Comparison of ENCODE assay signal across 9 cellular contexts in genomic region chr2:177338177-177338721, GRCh38. TPM values are rescaled to one million over a fixed set of nuclear protein-coding genes. Genes with fewer than 3 reads are reported as not detected.
DNase-seq lines count a peak whose midpoint lies in the region; ATAC-seq, FAIRE-seq and TF ChIP-seq lines count a peak whose summit lies in the region.
"Had no signal": no experiment of that assay in that cellular context is flagged by ENCODE, and none has a peak within 500 bp of the region (broad histone marks: within the 10 kb centered on the region; RNA-seq: fewer than 3 reads in every experiment).

No MANE protein-coding gene starts in this region.

- ATAC-seq in activated naive CD8-positive, alpha-beta T cell treated with anti-CD3 and anti-CD28 coated beads, Interleukin-2, amount 50 U/mL, for 24 hours, result peak; percentile 75
- ATAC-seq in stimulated activated naive CD8-positive, alpha-beta T cell treated with anti-CD3 and anti-CD28 coated beads, Interleukin-15, amount 100 ng/mL, for 72 hours, result peak; percentile 56
- ATAC-seq in lower lobe of right lung (no peak), GM18907 (IDR thresholded peaks at IDR 0.05; ENCODE audit: unreplicated experiment) (no peak)

- H3K36me3 Mint-ChIP-seq in activated naive CD8-positive, alpha-beta T cell treated with anti-CD3 and anti-CD28 coated beads, Interleukin-2, amount 50 U/mL, for 24 hours (ENCODE audit: low read depth), result no peaks in the 10 kb centered on the region
- no peaks in the 10 kb centered on the region for H3K36me3 Mint-ChIP-seq in activated naive CD8-positive, alpha-beta T cell treated with anti-CD3 and anti-CD28 coated beads for 36 hours

- H3K9me3 Mint-ChIP-seq in activated naive CD8-positive, alpha-beta T cell treated with anti-CD3 and anti-CD28 coated beads, Interleukin-2, amount 50 U/mL, for 24 hours, result no peaks in the 10 kb centered on the region
- H3K9me3 Mint-ChIP-seq in activated naive CD8-positive, alpha-beta T cell treated with anti-CD3 and anti-CD28 coated beads for 36 hours, result no peaks in the 10 kb centered on the region
- no peaks in the 10 kb centered on the region for H3K9me3 Mint-ChIP-seq in stimulated activated naive CD8-positive, alpha-beta T cell treated with anti-CD3 and anti-CD28 coated beads, Interleukin-15, amount 100 ng/mL, for 72 hours

- no peak for DNase-seq in activated naive CD8-positive, alpha-beta T cell treated with anti-CD3 and anti-CD28 coated beads, Interleukin-2, amount 50 U/mL, for 24 hours
- DNase-seq in activated naive CD8-positive, alpha-beta T cell treated with anti-CD3 and anti-CD28 coated beads for 36 hours, result no peak
- peak; percentile 85 for DNase-seq in RCC 7860 (ENCODE audit: low spot score)
- peak; percentile 53 for DNase-seq in fibroblast of peridontal ligament (ENCODE audit: extremely low read depth)
- no peak for DNase-seq in stimulated activated naive CD8-positive, alpha-beta T cell treated with anti-CD3 and anti-CD28 coated beads, Interleukin-15, amount 100 ng/mL, for 72 hours
- DNase-seq in lower lobe of right lung, result no peak
- no peak for DNase-seq in osteoblast (ENCODE audit: insufficient read length, low spot score, missing footprints)
- DNase-seq: AML-193 had no signal

- H3K9me3 ChIP-seq in lower lobe of right lung (no peaks in the 10 kb centered on the region), osteoblast (ENCODE audit: low read depth, low read length) (no peaks in the 10 kb centered on the region)

- TF ChIP-seq CTCF in lower lobe of right lung (IDR thresholded peaks at IDR 0.05), result no peak
- no peak for TF ChIP-seq CTCF in osteoblast (IDR thresholded peaks at IDR 0.05; ENCODE audit: extremely low read depth, low read depth, low read length)

- H2AFZ ChIP-seq in osteoblast (ENCODE audit: low read length), result no peak overlapping the region

- H3K4me3 Mint-ChIP-seq in activated naive CD8-positive, alpha-beta T cell treated with anti-CD3 and anti-CD28 coated beads, Interleukin-2, amount 50 U/mL, for 24 hours, result no peak overlapping the region
- no peak overlapping the region for H3K4me3 Mint-ChIP-seq in activated naive CD8-positive, alpha-beta T cell treated with anti-CD3 and anti-CD28 coated beads for 36 hours
- no peak overlapping the region for H3K4me3 Mint-ChIP-seq in stimulated activated naive CD8-positive, alpha-beta T cell treated with anti-CD3 and anti-CD28 coated beads, Interleukin-15, amount 100 ng/mL, for 72 hours

- H3K4me3 ChIP-seq in lower lobe of right lung (no peak overlapping the region), osteoblast (ENCODE audit: insufficient read depth, low read length) (no peak overlapping the region)

- intact Hi-C loops in lower lobe of right lung (cut with DNase I), result loop anchor here (10.0 kb wide), 1 partner anchor 77 kb away; no protein-coding TSS in a partner anchor

- peaks cover 9% of the 10 kb centered on the region for H3K4me1 Mint-ChIP-seq in activated naive CD8-positive, alpha-beta T cell treated with anti-CD3 and anti-CD28 coated beads, Interleukin-2, amount 50 U/mL, for 24 hours
- peaks cover 3% of the 10 kb centered on the region for H3K4me1 Mint-ChIP-seq in activated naive CD8-positive, alpha-beta T cell treated with anti-CD3 and anti-CD28 coated beads for 36 hours
- H3K4me1 Mint-ChIP-seq in stimulated activated naive CD8-positive, alpha-beta T cell treated with anti-CD3 and anti-CD28 coated beads, Interleukin-15, amount 100 ng/mL, for 72 hours, result peaks cover 10% of the 10 kb centered on the region

- no peaks in the 10 kb centered on the region for H4K20me1 ChIP-seq in osteoblast (ENCODE audit: insufficient read depth, low read length)

- no peak overlapping the region for H3K27ac ChIP-seq in lower lobe of right lung
- H3K27ac ChIP-seq in osteoblast (ENCODE audit: low read depth, low read length), result no peak overlapping the region

- FAIRE-seq in RCC 7860 (lab: Jason Lieb, UNC), result peak; percentile 79

- H3K4me1 ChIP-seq in lower lobe of right lung, result no peaks in the 10 kb centered on the region
- peaks cover 8% of the 10 kb centered on the region for H3K4me1 ChIP-seq in osteoblast (ENCODE audit: insufficient read depth, low read length)

- H3K79me2 ChIP-seq in osteoblast (ENCODE audit: insufficient read depth, low read length), result no peaks in the 10 kb centered on the region

- H3K4me2 ChIP-seq in osteoblast (ENCODE audit: insufficient read depth, low read length), result no peak overlapping the region

- H3K27me3 Mint-ChIP-seq in activated naive CD8-positive, alpha-beta T cell treated with anti-CD3 and anti-CD28 coated beads, Interleukin-2, amount 50 U/mL, for 24 hours, result no peaks in the 10 kb centered on the region
- no peaks in the 10 kb centered on the region for H3K27me3 Mint-ChIP-seq in activated naive CD8-positive, alpha-beta T cell treated with anti-CD3 and anti-CD28 coated beads for 36 hours
- no peaks in the 10 kb centered on the region for H3K27me3 Mint-ChIP-seq in stimulated activated naive CD8-positive, alpha-beta T cell treated with anti-CD3 and anti-CD28 coated beads, Interleukin-15, amount 100 ng/mL, for 72 hours

- H3K36me3 ChIP-seq in lower lobe of right lung, result peaks cover 8% of the 10 kb centered on the region
- no peaks in the 10 kb centered on the region for H3K36me3 ChIP-seq in osteoblast (ENCODE audit: insufficient read depth, low read length)

- H3K27me3 ChIP-seq in lower lobe of right lung (ENCODE audit: low read depth), result no peaks in the 10 kb centered on the region
- H3K27me3 ChIP-seq in osteoblast (ENCODE audit: insufficient read depth, low read length), result no peaks in the 10 kb centered on the region

- no peak overlapping the region for H3K27ac Mint-ChIP-seq in activated naive CD8-positive, alpha-beta T cell treated with anti-CD3 and anti-CD28 coated beads, Interleukin-2, amount 50 U/mL, for 24 hours
- H3K27ac Mint-ChIP-seq in activated naive CD8-positive, alpha-beta T cell treated with anti-CD3 and anti-CD28 coated beads for 36 hours, result no peak overlapping the region
- H3K27ac Mint-ChIP-seq in stimulated activated naive CD8-positive, alpha-beta T cell treated with anti-CD3 and anti-CD28 coated beads, Interleukin-15, amount 100 ng/mL, for 72 hours, result no peak overlapping the region

RNA-seq across cellular contexts. Expression of gene AGPS, which starts 54.3 kb away (rescaled TPM):
- total RNA-seq in activated naive CD8-positive, alpha-beta T cell treated with anti-CD3 and anti-CD28 coated beads for 36 hours, result 10 to 100 TPM; 73.8 to 75.5 TPM
- 60.1 TPM for total RNA-seq in lower lobe of right lung
- 32.1 and 34.0 TPM in 2 replicates for total RNA-seq in osteoblast

Comparison
In these comparisons a context has a peak if more than half of its experiments do, and no peak if none do; other contexts are left out.
1. ATAC-seq: peak in activated naive CD8-positive, alpha-beta T cell treated with anti-CD3 and anti-CD28 coated beads, Interleukin-2, amount 50 U/mL, for 24 hours (single experiment) and stimulated activated naive CD8-positive, alpha-beta T cell treated with anti-CD3 and anti-CD28 coated beads, Interleukin-15, amount 100 ng/mL, for 72 hours (single experiment); none in lower lobe of right lung (0 of 2) and GM18907 (single experiment).
2. DNase-seq: peak in RCC 7860 (single experiment) and fibroblast of peridontal ligament (single experiment); none in activated naive CD8-positive, alpha-beta T cell treated with anti-CD3 and anti-CD28 coated beads, Interleukin-2, amount 50 U/mL, for 24 hours (single experiment), activated naive CD8-positive, alpha-beta T cell treated with anti-CD3 and anti-CD28 coated beads for 36 hours (single experiment), stimulated activated naive CD8-positive, alpha-beta T cell treated with anti-CD3 and anti-CD28 coated beads, Interleukin-15, amount 100 ng/mL, for 72 hours (0 of 2), lower lobe of right lung (single experiment) and osteoblast (single experiment).